Comparison of ENCODE assay signal across 11 cellular contexts in genomic region chr13:99191900-99192399, GRCh38. TPM values are rescaled to one million over a fixed set of nuclear protein-coding genes. Genes with fewer than 3 reads are reported as not detected.
DNase-seq lines count a peak whose midpoint lies in the region; ATAC-seq lines count a peak whose summit lies in the region.
"Had no signal": no experiment of that assay in that cellular context is flagged by ENCODE, and none has a peak within 500 bp of the region (broad histone marks: within the 10 kb centered on the region; RNA-seq: fewer than 3 reads in every experiment).

No MANE protein-coding gene starts in this region.

- 53 to 60% methylated on average over 6 to 7 of the region's 7 CpGs for WGBS in GM23248 (ENCODE audit: low coverage in 1 of 2, low lambda C conversion rate in 2 of 2, missing lambda C conversion rate in 2 of 2), 2 experiments

- H3K9me3 ChIP-seq in GM23248 (ENCODE audit: low read depth) = no peaks in the 10 kb centered on the region

- H3K9me2 ChIP-seq in GM23248 (ENCODE audit: insufficient read depth) = no peaks in the 10 kb centered on the region

- peak overlapping the region; percentile 19 for H3K27ac Mint-ChIP-seq in stimulated activated memory B cell treated with anti-CD40 and anti-IgM and Interleukin-4, amounts not matched to agents 10 μg/mL and 1 μg/mL and 100 μg/mL, for 72 hours

- no peaks in the 10 kb centered on the region for H3K79me2 ChIP-seq in GM23248 (ENCODE audit: insufficient read depth)

- H3K4me3 Mint-ChIP-seq in stimulated activated memory B cell treated with anti-CD40 and anti-IgM and Interleukin-4, amounts not matched to agents 10 μg/mL and 1 μg/mL and 100 μg/mL, for 72 hours = no peak overlapping the region

- H3K4me2 ChIP-seq in GM23248 (ENCODE audit: unreplicated experiment) = no peak overlapping the region

- 0 out of 2 replicates have a peak, but pooled peaks cover 2% of the 10 kb centered on the region for H3F3A ChIP-seq in GM23248 (ENCODE audit: insufficient read depth)

- 0 out of 2 replicates have a peak, but pooled peaks cover 5% of the 10 kb centered on the region for H3K4me1 ChIP-seq in GM23248 (ENCODE audit: insufficient read depth)

- H3K27ac ChIP-seq in GM23248 = no peak overlapping the region

- no peak overlapping the region for H3K9ac ChIP-seq in GM23248

- no peak overlapping the region for H2AFZ ChIP-seq in GM23248

- H3K4me3 ChIP-seq in GM23248 = no peak overlapping the region

- H4K20me1 ChIP-seq in GM23248 (ENCODE audit: insufficient read depth) = no peaks in the 10 kb centered on the region

- peaks cover 20% of the 10 kb centered on the region for H3K4me1 Mint-ChIP-seq in stimulated activated memory B cell treated with anti-CD40 and anti-IgM and Interleukin-4, amounts not matched to agents 10 μg/mL and 1 μg/mL and 100 μg/mL, for 72 hours

- no peaks in the 10 kb centered on the region for H3K27me3 Mint-ChIP-seq in stimulated activated memory B cell treated with anti-CD40 and anti-IgM and Interleukin-4, amounts not matched to agents 10 μg/mL and 1 μg/mL and 100 μg/mL, for 72 hours

- H3K36me3 Mint-ChIP-seq in stimulated activated memory B cell treated with anti-CD40 and anti-IgM and Interleukin-4, amounts not matched to agents 10 μg/mL and 1 μg/mL and 100 μg/mL, for 72 hours = no peaks in the 10 kb centered on the region

- ATAC-seq in esophagus mucosa (peak; percentile 87), HG03460 (IDR thresholded peaks at IDR 0.05; ENCODE audit: unreplicated experiment) (no peak), GM21528 (IDR thresholded peaks at IDR 0.05; ENCODE audit: low FRiP score, unreplicated experiment) (no peak)
- no peak for ATAC-seq in stimulated activated memory B cell treated with anti-CD40 and anti-IgM and Interleukin-4, amounts not matched to agents 10 μg/mL and 1 μg/mL and 100 μg/mL, for 72 hours

- in situ Hi-C loops in GM23248 (cut with MboI) = no loop called here

- H3K9me3 Mint-ChIP-seq in stimulated activated memory B cell treated with anti-CD40 and anti-IgM and Interleukin-4, amounts not matched to agents 10 μg/mL and 1 μg/mL and 100 μg/mL, for 72 hours = no peaks in the 10 kb centered on the region

- H3K27me3 ChIP-seq in GM23248 (replicated peaks; ENCODE audit: insufficient read depth) = no peaks in the 10 kb centered on the region; the same call in 1 of the 2 replicates

- no peaks in the 10 kb centered on the region for H3K36me3 ChIP-seq in GM23248 (ENCODE audit: low read depth)

- DNase-seq in GM23248 (peak; percentile 64), NOMO-1 treated with DMSO at 0.1 percent for 48 hours (lab: John Stamatoyannopoulos, UW; ENCODE audit: unreplicated experiment) (peak; percentile 77), GDM1 (lab: John Stamatoyannopoulos, UW) (no peak)
- DNase-seq: activated naive CD4-positive, alpha-beta T cell; effector memory CD4-positive, alpha-beta T cell; kidney; NCI-H524 treated with DMSO at 0.1 percent for 48 hours had no signal

RNA-seq across cellular contexts. Expression of gene UBAC2, which starts 8.7 kb away (rescaled TPM):
- total RNA-seq in GM23248 (2014; rRNA removed; shearing (Covaris generic)) = 44.8 and 66.1 TPM in 2 replicates
- polyA plus RNA-seq in GM23248 (2016; fragmentation: Nextera tagmentation; extraction: Ambion mirVana) = 95.9 and 96.5 TPM in 2 replicates
- 59.4 TPM for total RNA-seq in esophagus mucosa
